In genomic region chr5:103174147-103174546, GRCh38 we compare ENCODE assay signal across 33 cellular contexts.
"Had no signal": no experiment of that assay in that cellular context is flagged by ENCODE, and none has a peak within 500 bp of the region (broad histone marks: within the 10 kb centered on the region; RNA-seq: fewer than 3 reads in every experiment).

No MANE protein-coding gene starts in this region.

- ATAC-seq: activated naive CD4-positive, alpha-beta T cell treated with anti-CD3 and anti-CD28 coated beads, Interleukin-2, amount 50 U/mL, for 72 hours; activated T-cell treated with anti-CD3 and anti-CD28 coated beads, Interleukin-2, amount 50 U/mL, for 72 hours; body of pancreas; esophagus mucosa; heart left ventricle; WTC11 had no signal

- H3K36me3 Mint-ChIP-seq: activated naive CD4-positive, alpha-beta T cell treated with anti-CD3 and anti-CD28 coated beads, Interleukin-2, amount 50 U/mL, for 72 hours; WTC11 had no signal

- FAIRE-seq: colon, endometrium, endothelial cell of umbilical vein, frontal cortex had no signal

- H3K4me1 Mint-ChIP-seq: activated CD4-positive, alpha-beta memory T cell treated with anti-CD3 and anti-CD28 coated beads, Interleukin-2, amount 10 ng/mL, durations not matched to agents 7 days and 5 days; activated CD4-positive, alpha-beta T cell treated with anti-CD3 and anti-CD28 coated beads, Interleukin-2, amount 10 ng/mL, durations not matched to agents 7 days and 5 days; activated naive CD4-positive, alpha-beta T cell treated with anti-CD3 and anti-CD28 coated beads, Interleukin-2, amount 10 ng/mL, durations not matched to agents 7 days and 5 days; activated naive CD8-positive, alpha-beta T cell treated with anti-CD3 and anti-CD28 coated beads, Interleukin-2, amount 10 ng/mL, durations not matched to agents 7 days and 5 days had no signal

- H3K9me3 ChIP-seq: body of pancreas, heart left ventricle had no signal

- H3K9me3 Mint-ChIP-seq: activated CD4-positive, alpha-beta memory T cell treated with anti-CD3 and anti-CD28 coated beads, Interleukin-2, amount 10 ng/mL, durations not matched to agents 7 days and 5 days; activated CD4-positive, alpha-beta T cell treated with anti-CD3 and anti-CD28 coated beads, Interleukin-2, amount 10 ng/mL, durations not matched to agents 7 days and 5 days; activated naive CD4-positive, alpha-beta T cell treated with anti-CD3 and anti-CD28 coated beads, Interleukin-2, amount 10 ng/mL, durations not matched to agents 7 days and 5 days; activated naive CD4-positive, alpha-beta T cell treated with anti-CD3 and anti-CD28 coated beads, Interleukin-2, amount 50 U/mL, for 72 hours; activated naive CD8-positive, alpha-beta T cell treated with anti-CD3 and anti-CD28 coated beads, Interleukin-2, amount 10 ng/mL, durations not matched to agents 7 days and 5 days; activated T-cell treated with anti-CD3 and anti-CD28 coated beads, Interleukin-2, amount 50 U/mL, for 24 hours; activated T-cell treated with anti-CD3 and anti-CD28 coated beads, Interleukin-2, amount 50 U/mL, for 72 hours; WTC11 had no signal

- H3K27me3 ChIP-seq: body of pancreas, heart left ventricle had no signal

- H3K4me1 ChIP-seq: body of pancreas had no signal

- H3K27ac Mint-ChIP-seq: activated CD4-positive, alpha-beta memory T cell treated with anti-CD3 and anti-CD28 coated beads, Interleukin-2, amount 10 ng/mL, durations not matched to agents 7 days and 5 days; activated CD4-positive, alpha-beta T cell treated with anti-CD3 and anti-CD28 coated beads, Interleukin-2, amount 10 ng/mL, durations not matched to agents 7 days and 5 days; activated naive CD4-positive, alpha-beta T cell treated with anti-CD3 and anti-CD28 coated beads, Interleukin-2, amount 10 ng/mL, durations not matched to agents 7 days and 5 days; activated naive CD4-positive, alpha-beta T cell treated with anti-CD3 and anti-CD28 coated beads, Interleukin-2, amount 50 U/mL, for 72 hours; activated naive CD8-positive, alpha-beta T cell treated with anti-CD3 and anti-CD28 coated beads, Interleukin-2, amount 10 ng/mL, durations not matched to agents 7 days and 5 days; activated T-cell treated with anti-CD3 and anti-CD28 coated beads, Interleukin-2, amount 50 U/mL, for 24 hours; activated T-cell treated with anti-CD3 and anti-CD28 coated beads, Interleukin-2, amount 50 U/mL, for 72 hours; WTC11 had no signal

- H3K27ac ChIP-seq: body of pancreas, epithelial cell of prostate, heart left ventricle, VCaP had no signal

- DNase-seq: activated CD4-positive, alpha-beta memory T cell treated with anti-CD3 and anti-CD28 coated beads, Interleukin-2, amount 10 ng/mL, durations not matched to agents 7 days and 5 days; activated CD4-positive, alpha-beta T cell treated with anti-CD3 and anti-CD28 coated beads for 1 hour; activated CD4-positive, alpha-beta T cell treated with anti-CD3 and anti-CD28 coated beads for 4 hours; activated CD4-positive, alpha-beta T cell treated with anti-CD3 and anti-CD28 coated beads, Interleukin-2, amount 10 ng/mL, durations not matched to agents 7 days and 5 days; activated CD4-positive, alpha-beta T cell treated with anti-CD3 and anti-CD28 coated beads, Interleukin-2, amount 50 U/mL, for 4 hours; activated CD8-positive, alpha-beta memory T cell treated with anti-CD3 and anti-CD28 coated beads, Interleukin-2, amount 50 U/mL, for 48 hours; activated gamma-delta T cell; activated naive CD4-positive, alpha-beta T cell; activated naive CD4-positive, alpha-beta T cell treated with anti-CD3 and anti-CD28 coated beads, Interleukin-2, amount 10 ng/mL, durations not matched to agents 7 days and 5 days; activated naive CD8-positive, alpha-beta T cell treated with anti-CD3 and anti-CD28 coated beads, Interleukin-2, amount 10 ng/mL, durations not matched to agents 7 days and 5 days; activated T-cell treated with anti-CD3 and anti-CD28 coated beads for 4 hours; activated T-cell treated with anti-CD3 and anti-CD28 coated beads, Interleukin-2, amount 50 U/mL, for 24 hours; activated T-cell treated with anti-CD3 and anti-CD28 coated beads, Interleukin-2, amount 50 U/mL, for 72 hours; amniotic stem cell; anterior cingulate cortex; body of pancreas; caudate nucleus; cortex of kidney; dermis blood vessel endothelial cell; effector CD8-positive, alpha-beta T cell; foreskin fibroblast; glutamatergic neuron; heart left ventricle; T-helper 2 cell had no signal

- H3K4me3 ChIP-seq: body of pancreas, heart left ventricle had no signal

- H3K27me3 Mint-ChIP-seq: activated CD4-positive, alpha-beta memory T cell treated with anti-CD3 and anti-CD28 coated beads, Interleukin-2, amount 10 ng/mL, durations not matched to agents 7 days and 5 days; activated CD4-positive, alpha-beta T cell treated with anti-CD3 and anti-CD28 coated beads, Interleukin-2, amount 10 ng/mL, durations not matched to agents 7 days and 5 days; activated naive CD4-positive, alpha-beta T cell treated with anti-CD3 and anti-CD28 coated beads, Interleukin-2, amount 10 ng/mL, durations not matched to agents 7 days and 5 days; activated naive CD8-positive, alpha-beta T cell treated with anti-CD3 and anti-CD28 coated beads, Interleukin-2, amount 10 ng/mL, durations not matched to agents 7 days and 5 days; activated T-cell treated with anti-CD3 and anti-CD28 coated beads, Interleukin-2, amount 50 U/mL, for 24 hours had no signal

- H3K4me3 Mint-ChIP-seq: activated CD4-positive, alpha-beta memory T cell treated with anti-CD3 and anti-CD28 coated beads, Interleukin-2, amount 10 ng/mL, durations not matched to agents 7 days and 5 days; activated CD4-positive, alpha-beta T cell treated with anti-CD3 and anti-CD28 coated beads, Interleukin-2, amount 10 ng/mL, durations not matched to agents 7 days and 5 days; activated naive CD4-positive, alpha-beta T cell treated with anti-CD3 and anti-CD28 coated beads, Interleukin-2, amount 10 ng/mL, durations not matched to agents 7 days and 5 days; activated naive CD8-positive, alpha-beta T cell treated with anti-CD3 and anti-CD28 coated beads, Interleukin-2, amount 10 ng/mL, durations not matched to agents 7 days and 5 days; activated T-cell treated with anti-CD3 and anti-CD28 coated beads, Interleukin-2, amount 50 U/mL, for 24 hours; activated T-cell treated with anti-CD3 and anti-CD28 coated beads, Interleukin-2, amount 50 U/mL, for 72 hours; WTC11 had no signal
